Comparison of ENCODE assay signal across 9 cellular contexts in genomic region chr22:17057959-17058814, GRCh38. TPM values are rescaled to one million over a fixed set of nuclear protein-coding genes. Genes with fewer than 3 reads are reported as not detected.
DNase-seq lines count a peak whose midpoint lies in the region; ATAC-seq and TF ChIP-seq lines count a peak whose summit lies in the region.
"Had no signal": no experiment of that assay in that cellular context is flagged by ENCODE, and none has a peak within 500 bp of the region (broad histone marks: within the 10 kb centered on the region; RNA-seq: fewer than 3 reads in every experiment).

No MANE protein-coding gene starts in this region.

- POLR2A ChIA-PET in Caco-2 (lab: Charles Lee): no interaction called here
- POLR2A ChIA-PET in naive thymus-derived CD8-positive, alpha-beta T cell (lab: Charles Lee): no interaction called here

- BruUV-seq in Caco-2 (replicated peaks; lab: Mats Ljungman, UMichigan): no TSS peak

- intact Hi-C loops in Caco-2 (cut with micrococcal nuclease; ENCODE audit: unreplicated experiment) (loop anchor here (1.0 kb wide), 2 partner anchors 126 to 141 kb away; no protein-coding TSS in a partner anchor), tibial artery (cut with DNase I; ENCODE audit: low total_unique reads) (loop anchor here (10.0 kb wide), 1 partner anchor 133 kb away; no protein-coding TSS in a partner anchor)

- H3K36me3 ChIP-seq in Caco-2 (ENCODE audit: control insufficient read depth, insufficient read depth, low read length): peaks cover 1% of the 10 kb centered on the region; the same call in 1 of the 2 replicates
- peaks cover 0 to 10% (median 0%) of the 10 kb centered on the region in 3 donors for H3K36me3 ChIP-seq in tibial artery

- H3K27me3 ChIP-seq in Caco-2 (replicated peaks; ENCODE audit: control insufficient read depth, insufficient read depth, low read length) (no peaks in the 10 kb centered on the region), tibial artery (peaks cover 0 to 30% of the 10 kb centered on the region in 2 donors)

- ATAC-seq in HG02798 (IDR thresholded peaks at IDR 0.05; ENCODE audit: poor library complexity, unreplicated experiment) (peak; percentile 60), GM21390 (IDR thresholded peaks at IDR 0.05; ENCODE audit: unreplicated experiment) (no peak)
- peak; percentile 49 to 57 for ATAC-seq in naive thymus-derived CD8-positive, alpha-beta T cell

- no peaks in the 10 kb centered on the region for H3K9me3 ChIP-seq in Caco-2
- no peaks in the 10 kb centered on the region for H3K9me3 ChIP-seq in tibial artery

- CTCF ChIA-PET in Caco-2 (lab: Charles Lee): interaction anchor here (0.6 to 1.6 kb wide), 13 partner anchors 10 to 568 kb away, joined by 3 to 18 read pairs (median 4); no protein-coding TSS in a partner anchor

- TF ChIP-seq CTCF in Caco-2 (IDR thresholded peaks at IDR 0.05; ENCODE audit: insufficient read depth in 1 of 2, low read depth in 1 of 2, low read length in 1 of 2, severe bottlenecking in 1 of 2, unreplicated experiment in 1 of 2): peak; percentile 89 to 92
- TF ChIP-seq CTCF in tibial artery (IDR thresholded peaks at IDR 0.05): peak; percentile 59 to 82

- H3K27ac Mint-ChIP-seq in Caco-2 (ENCODE audit: unreplicated experiment): peak overlapping the region; percentile 4
- peak overlapping the region in 1 of 10 donors; percentile 4 for H3K27ac Mint-ChIP-seq in naive thymus-derived CD8-positive, alpha-beta T cell

- no peak overlapping the region for H3K27ac ChIP-seq in tibial artery

- H3K4me1 ChIP-seq in Caco-2 (no peaks in the 10 kb centered on the region), tibial artery (peaks cover 0 to 3% (median 0%) of the 10 kb centered on the region in 4 donors)

- H3K4me3 Mint-ChIP-seq in Caco-2 (ENCODE audit: unreplicated experiment): no peak overlapping the region
- H3K4me3 Mint-ChIP-seq in naive thymus-derived CD8-positive, alpha-beta T cell: peak overlapping the region in 1 of 10 donors; percentile 14

- H3K27me3 Mint-ChIP-seq in Caco-2 (ENCODE audit: insufficient read depth, unreplicated experiment): no peaks in the 10 kb centered on the region
- H3K27me3 Mint-ChIP-seq in naive thymus-derived CD8-positive, alpha-beta T cell: no peaks in the 10 kb centered on the region

- H3K36me3 Mint-ChIP-seq in Caco-2 (ENCODE audit: insufficient read depth, unreplicated experiment): no peaks in the 10 kb centered on the region
- peaks cover 0 to 3% (median 0%) of the 10 kb centered on the region in 3 donors for H3K36me3 Mint-ChIP-seq in naive thymus-derived CD8-positive, alpha-beta T cell

- H3K4me3 ChIP-seq in Caco-2 (ENCODE audit: low read depth, low read length) (no peak overlapping the region), tibial artery (no peak overlapping the region)

- DNase-seq in Caco-2 (peak; percentile 69 to 77), NCI-H82 treated with DMSO at 0.1 percent for 48 hours (lab: John Stamatoyannopoulos, UW; ENCODE audit: unreplicated experiment) (peak; percentile 15), activated T-cell treated with anti-CD3 and anti-CD28 coated beads for 48 hours (ENCODE audit: low read depth) (peak; percentile 26), fibroblast of gingiva (ENCODE audit: low read depth) (peak; percentile 67), tibial artery (peak; percentile 70 to 71)
- DNase-seq in naive thymus-derived CD8-positive, alpha-beta T cell: peak in 9 of 10 donors; percentile 14 to 52 (median 42)

- H3K9me3 Mint-ChIP-seq in Caco-2 (ENCODE audit: unreplicated experiment): no peaks in the 10 kb centered on the region
- H3K9me3 Mint-ChIP-seq in naive thymus-derived CD8-positive, alpha-beta T cell: no peaks in the 10 kb centered on the region

- no peaks in the 10 kb centered on the region for H3K4me1 Mint-ChIP-seq in Caco-2 (ENCODE audit: low read depth, unreplicated experiment)
- peaks cover 5 to 8% (median 6%) of the 10 kb centered on the region in 4 donors for H3K4me1 Mint-ChIP-seq in naive thymus-derived CD8-positive, alpha-beta T cell

RNA-seq across cellular contexts. Expression of gene IL17RA, which starts 26.6 kb away (rescaled TPM):
- total RNA-seq in Caco-2 (2022): 13.7 and 14.5 TPM in 2 replicates
- 10 to 100 TPM; 69.9 to 78.6 TPM for total RNA-seq in naive thymus-derived CD8-positive, alpha-beta T cell
- 10 to 100 TPM; 26.2 to 57.7 (median 48.8) TPM for polyA plus RNA-seq in naive thymus-derived CD8-positive, alpha-beta T cell

RNA-seq across cellular contexts. Expression of gene GAB4, which starts 50.2 kb away (rescaled TPM):
- not detected in 2 replicates for total RNA-seq in Caco-2 (2022)
- total RNA-seq in naive thymus-derived CD8-positive, alpha-beta T cell: 1 to 10 TPM; 1.1 to 1.6 TPM
- polyA plus RNA-seq in naive thymus-derived CD8-positive, alpha-beta T cell: not detected
- total RNA-seq: T-helper 2 cell treated with Interferon-gamma antibody and Interleukin-4, amounts not matched to agents 100 ng/mL and 5 ng/mL, for 36 hours had no signal

Comparison
In these comparisons a context has a peak if more than half of its experiments do, and no peak if none do; other contexts are left out.
1. DNase-seq: peak in every context shown above with its lines; median percentile 73 in Caco-2; 70 in tibial artery; 67 in fibroblast of gingiva; 42 in naive thymus-derived CD8-positive, alpha-beta T cell; 26 in activated T-cell treated with anti-CD3 and anti-CD28 coated beads for 48 hours; 15 in NCI-H82 treated with DMSO at 0.1 percent for 48 hours.